Comparison of ENCODE assay signal across 17 cellular contexts in genomic region chr4:112852586-112852985, GRCh38.
"Had no signal": no experiment of that assay in that cellular context is flagged by ENCODE, and none has a peak within 500 bp of the region (broad histone marks: within the 10 kb centered on the region; RNA-seq: fewer than 3 reads in every experiment).

No MANE protein-coding gene starts in this region.

- H3K79me2 ChIP-seq: parathyroid adenoma had no signal

- H3K27ac ChIP-seq: foreskin keratinocyte, left ventricle myocardium inferior, lower lobe of right lung, parathyroid adenoma, psoas muscle, thyroid gland had no signal

- H3K4me1 ChIP-seq: lower lobe of right lung, parathyroid adenoma, thyroid gland had no signal

- H3K4me3 ChIP-seq: left ventricle myocardium inferior, lower lobe of right lung, psoas muscle, smooth muscle cell, thyroid gland had no signal

- H3K4me2 ChIP-seq: smooth muscle cell had no signal

- H3K9me3 ChIP-seq: left ventricle myocardium inferior, lower lobe of right lung, psoas muscle, thyroid gland had no signal

- H3K4me3 Mint-ChIP-seq: dendritic cell treated with granulocyte-macrophage colony-stimulating factor and Interleukin-4, amounts not matched to agents 40 ng/mL and 50 ng/mL, for 4 days; immature natural killer cell; memory B cell; natural killer cell treated with Interleukin-12 subunit alpha and Interleukin-12 subunit beta and Interleukin-15 and Interleukin-18, amount 100 ng/mL, for 72 hours; type B pancreatic cell had no signal

- DNase-seq: cerebellar nuclear complex; foreskin keratinocyte; immature natural killer cell; left cardiac atrium; left ventricle myocardium inferior; lower lobe of right lung; midbrain; psoas muscle; stimulated activated CD4-positive, alpha-beta T cell treated with anti-CD3 and anti-CD28 coated beads, Interleukin-2, amount 100 ng/mL, for 48 hours; stimulated activated naive CD4-positive, alpha-beta T cell treated with Interleukin-2 at 50 U/mL for 16 hours; thyroid gland had no signal

- H3K4me1 Mint-ChIP-seq: immature natural killer cell, memory B cell had no signal

- ATAC-seq: foreskin keratinocyte; left cardiac atrium; lower lobe of right lung; natural killer cell treated with Interleukin-12 subunit alpha and Interleukin-12 subunit beta and Interleukin-15 and Interleukin-18, amount 100 ng/mL, for 72 hours; psoas muscle had no signal

- H3K27ac Mint-ChIP-seq: dendritic cell treated with granulocyte-macrophage colony-stimulating factor and Interleukin-4, amounts not matched to agents 40 ng/mL and 50 ng/mL, for 4 days; immature natural killer cell; memory B cell; natural killer cell treated with Interleukin-12 subunit alpha and Interleukin-12 subunit beta and Interleukin-15 and Interleukin-18, amount 100 ng/mL, for 72 hours; type B pancreatic cell had no signal

- H3K27me3 Mint-ChIP-seq: dendritic cell treated with granulocyte-macrophage colony-stimulating factor and Interleukin-4, amounts not matched to agents 40 ng/mL and 50 ng/mL, for 4 days; type B pancreatic cell had no signal

- H3K36me3 Mint-ChIP-seq: immature natural killer cell; memory B cell; natural killer cell treated with Interleukin-12 subunit alpha and Interleukin-12 subunit beta and Interleukin-15 and Interleukin-18, amount 100 ng/mL, for 72 hours; type B pancreatic cell had no signal

- H2AFZ ChIP-seq: parathyroid adenoma had no signal

- H3K36me3 ChIP-seq: left ventricle myocardium inferior, lower lobe of right lung, thyroid gland had no signal

- H3K27me3 ChIP-seq: foreskin keratinocyte, thyroid gland had no signal

- H3K9me3 Mint-ChIP-seq: dendritic cell treated with granulocyte-macrophage colony-stimulating factor and Interleukin-4, amounts not matched to agents 40 ng/mL and 50 ng/mL, for 4 days; memory B cell; type B pancreatic cell had no signal

- H3K9ac ChIP-seq: parathyroid adenoma had no signal
